Comparison of ENCODE assay signal across 8 cellular contexts in genomic region chr16:87384162-87384999, GRCh38. TPM values are rescaled to one million over a fixed set of nuclear protein-coding genes. Genes with fewer than 3 reads are reported as not detected.
DNase-seq lines count a peak whose midpoint lies in the region; ATAC-seq and TF ChIP-seq lines count a peak whose summit lies in the region.

No MANE protein-coding gene starts in this region.

- H3K9me3 ChIP-seq in HCT116 (ENCODE audit: control insufficient read depth in 1 of 2, insufficient read depth in 1 of 2, low read depth in 1 of 2, low read length in 2 of 2) (no peaks in the 10 kb centered on the region), body of pancreas (no peaks in the 10 kb centered on the region)

- peaks cover 40% of the 10 kb centered on the region for H3K79me2 ChIP-seq in HCT116 (ENCODE audit: insufficient read depth, low read length)

- H3K27ac Mint-ChIP-seq in stimulated activated naive B cell treated with anti-CD40 and anti-IgM and Interleukin-4, amounts not matched to agents 10 μg/mL and 1 μg/mL and 100 μg/mL, for 72 hours: peak overlapping the region; percentile 100

- ATAC-seq in HCT116: peak; percentile 33
- peak; percentile 2 for ATAC-seq in body of pancreas
- peak; percentile 1 to 4 for ATAC-seq in stimulated activated naive B cell treated with anti-CD40 and anti-IgM and Interleukin-4, amounts not matched to agents 10 μg/mL and 1 μg/mL and 100 μg/mL, for 72 hours (replicated peaks)

- 14 to 59% methylated on average over 10 to 67 of the region's 69 CpGs for WGBS in body of pancreas, 2 donors

- H4K20me1 ChIP-seq in HCT116 (ENCODE audit: insufficient read depth): peaks cover 14% of the 10 kb centered on the region; the same call in 1 of the 2 replicates

- H3K27ac ChIP-seq in HCT116 (ENCODE audit: low read depth, low read length): peak overlapping the region; percentile 75
- peak overlapping the region; percentile 53 to 89 (median 84) for H3K27ac ChIP-seq in body of pancreas

- CTCF ChIA-PET in HCT116 (lab: Charles Lee): interaction anchor here (1.4 to 1.7 kb wide), 2 partner anchors 10 to 252 kb away, joined by 9 to 24 read pairs; no protein-coding TSS in a partner anchor

- intact Hi-C loops in HCT116 (cut with micrococcal nuclease): loop anchor here (5.0 kb wide), 1 partner anchor 67 kb away; the partner anchor contains the start of gene C16orf95
- intact Hi-C loops in body of pancreas (cut with DNase I): no loop called here

- peak overlapping the region; percentile 87 for H3K4me2 ChIP-seq in HCT116 (ENCODE audit: low read length)

- BruUV-seq in HCT116 (replicated peaks; lab: Mats Ljungman, UMichigan): no TSS peak

- H3K4me3 ChIP-seq in HCT116 (replicated peaks in 1 of 2; ENCODE audit: low read depth in 1 of 2, low read length in 2 of 2) (peak overlapping the region; percentile 63 to 88), body of pancreas (peak overlapping the region; percentile 15 to 19), kidney epithelial cell (ENCODE audit: low read depth, low read length) (peak overlapping the region; percentile 77)

- no peak for TF ChIP-seq RAD21 in HCT116 (IDR thresholded peaks at IDR 0.05; ENCODE audit: low read depth)

- H3K4me1 ChIP-seq in HCT116 (ENCODE audit: control insufficient read depth in 1 of 2, insufficient read depth in 2 of 2, low read length in 2 of 2) (peaks cover 39 to 50% of the 10 kb centered on the region in 2 experiments), body of pancreas (peaks cover 68% of the 10 kb centered on the region)

- H3K36me3 Mint-ChIP-seq in stimulated activated naive B cell treated with anti-CD40 and anti-IgM and Interleukin-4, amounts not matched to agents 10 μg/mL and 1 μg/mL and 100 μg/mL, for 72 hours: peaks cover 4 to 15% of the 10 kb centered on the region in 2 donors

- peaks cover 39 to 81% of the 10 kb centered on the region in 2 donors for H3K4me1 Mint-ChIP-seq in stimulated activated naive B cell treated with anti-CD40 and anti-IgM and Interleukin-4, amounts not matched to agents 10 μg/mL and 1 μg/mL and 100 μg/mL, for 72 hours

- H3K27me3 Mint-ChIP-seq in stimulated activated naive B cell treated with anti-CD40 and anti-IgM and Interleukin-4, amounts not matched to agents 10 μg/mL and 1 μg/mL and 100 μg/mL, for 72 hours: peaks cover 4 to 6% of the 10 kb centered on the region in 2 donors

- H3K9ac ChIP-seq in HCT116 (ENCODE audit: low read length): peak overlapping the region; percentile 86

- H3K27me3 ChIP-seq in HCT116 (ENCODE audit: insufficient read depth, low read length) (no peaks in the 10 kb centered on the region), body of pancreas (no peaks in the 10 kb centered on the region), kidney epithelial cell (ENCODE audit: control insufficient read depth, insufficient read depth, low read length) (no peaks in the 10 kb centered on the region)

- H3K9me3 Mint-ChIP-seq in stimulated activated naive B cell treated with anti-CD40 and anti-IgM and Interleukin-4, amounts not matched to agents 10 μg/mL and 1 μg/mL and 100 μg/mL, for 72 hours: peaks cover 0 to 2% of the 10 kb centered on the region in 2 donors

- TF ChIP-seq POLR2A in HCT116 (IDR thresholded peaks at IDR 0.05; ENCODE audit: borderline replicate concordance, extremely low read depth, insufficient read depth, insufficient read length) (no peak), body of pancreas (IDR thresholded peaks at IDR 0.05) (peak in 2 of 3 donors; percentile 35 to 46)

- DNase-seq in NCI-H748 (lab: John Stamatoyannopoulos, UW; ENCODE audit: unreplicated experiment) (peak; percentile 85), NCI-H748 treated with DMSO at 0.1 percent for 48 hours (lab: John Stamatoyannopoulos, UW) (no peak), HCT116 (ENCODE audit: low read depth, low spot score) (no peak), MV-4-11 (lab: John Stamatoyannopoulos, UW) (peak; percentile 48), body of pancreas (peak in 3 of 4 donors; percentile 53 to 64 (median 57)), kidney epithelial cell (ENCODE audit: low read depth) (no peak), NCI-H1436 (lab: John Stamatoyannopoulos, UW) (no peak)
- DNase-seq in stimulated activated naive B cell treated with anti-CD40 and anti-IgM and Interleukin-4, amounts not matched to agents 10 μg/mL and 1 μg/mL and 100 μg/mL, for 72 hours: no peak

- peak overlapping the region; percentile 92 to 96 for H3K4me3 Mint-ChIP-seq in stimulated activated naive B cell treated with anti-CD40 and anti-IgM and Interleukin-4, amounts not matched to agents 10 μg/mL and 1 μg/mL and 100 μg/mL, for 72 hours

- H3K36me3 ChIP-seq in HCT116 (ENCODE audit: control insufficient read depth in 1 of 2, insufficient read depth in 2 of 2, low read length in 2 of 2): 0 out of 4 replicates have a peak, but pooled peaks cover 0 to 7% of the 10 kb centered on the region in 2 experiments
- H3K36me3 ChIP-seq in body of pancreas (replicated peaks in 1 of 2; ENCODE audit: insufficient read depth in 1 of 2, low read depth in 2 of 2): no peaks in the 10 kb centered on the region
- no peaks in the 10 kb centered on the region for H3K36me3 ChIP-seq in kidney epithelial cell (ENCODE audit: control insufficient read depth, insufficient read depth, low read length)

- RAD21 ChIA-PET in HCT116 (lab: Charles Lee; ENCODE audit: low non-redundant PET in 1 of 2, low total read pairs in 2 of 2, uncharacterized antibody in 2 of 2, unreplicated experiment in 2 of 2): interaction anchor here in 1 of 2 experiments (0.6 to 1.5 kb wide), 3 partner anchors 9 to 252 kb away, joined by 3 to 4 read pairs (median 3); no protein-coding TSS in a partner anchor

- TF ChIP-seq CTCF in HCT116 (IDR thresholded peaks at IDR 0.05 in 2 of 3, conservative IDR thresholded peaks at IDR 0.05 in 1 of 3; ENCODE audit: borderline replicate concordance in 1 of 3, insufficient read depth in 1 of 3, low read depth in 2 of 3, low read length in 2 of 3) (no peak), body of pancreas (IDR thresholded peaks at IDR 0.05) (no peak), kidney epithelial cell (IDR thresholded peaks at IDR 0.05; ENCODE audit: insufficient read depth, low read length, poor library complexity, severe bottlenecking) (no peak)

- peak overlapping the region; percentile 74 for H2AFZ ChIP-seq in HCT116 (ENCODE audit: low read depth, low read length, poor library complexity, severe bottlenecking)

- H3K9me2 ChIP-seq in HCT116 (ENCODE audit: insufficient read depth): no peaks in the 10 kb centered on the region

- POLR2A ChIA-PET in HCT116 (lab: Charles Lee): interaction anchor here (0.9 to 2.6 kb wide), 8 partner anchors 8 to 252 kb away, joined by 3 to 17 read pairs (median 6); partner anchors contain the start of genes C16orf95 and MAP1LC3B

TF ChIP-seq in HCT116, 20 proteins besides CTCF, POLR2A, EP300 and RAD21:
- no peak for TF ChIP-seq POLR2AphosphoS5 (IDR thresholded peaks at IDR 0.05; ENCODE audit: low read depth, low read length)
- peak; percentile 92 for TF ChIP-seq ZFX (IDR thresholded peaks at IDR 0.05)
TF ChIP-seq in HCT116: peak in this region for 1.

RNA-seq across cellular contexts. Expression of gene FBXO31, which starts 0.8 kb away (rescaled TPM):
- total RNA-seq in HCT116 (2021; ENCODE audit: unreplicated experiment): 52.1 TPM
- polyA plus RNA-seq in HCT116 (2012): 27.9 and 33.9 TPM in 2 replicates
- total RNA-seq in body of pancreas: 10 to 100 TPM; 35.5 to 46.8 TPM
- 25.1 and 28.9 TPM in 2 replicates for total RNA-seq in kidney epithelial cell

RNA-seq across cellular contexts. Expression of gene MAP1LC3B, which starts 7.8 kb away (rescaled TPM):
- total RNA-seq in HCT116 (2021; ENCODE audit: unreplicated experiment): 93.8 TPM
- 104 and 108 TPM in 2 replicates for polyA plus RNA-seq in HCT116 (2012)
- 10 to 100 TPM; 18.5 to 22.8 TPM for total RNA-seq in body of pancreas
- 135 and 136 TPM in 2 replicates for total RNA-seq in kidney epithelial cell

Comparison
In these comparisons a context has a peak if more than half of its experiments do, and no peak if none do; other contexts are left out.
1. DNase-seq: peak in NCI-H748 (single experiment), MV-4-11 (single experiment) and body of pancreas (3 of 4); none in NCI-H748 treated with DMSO at 0.1 percent for 48 hours (single experiment), HCT116 (single experiment), kidney epithelial cell (single experiment), stimulated activated naive B cell treated with anti-CD40 and anti-IgM and Interleukin-4, amounts not matched to agents 10 μg/mL and 1 μg/mL and 100 μg/mL, for 72 hours (single experiment) and NCI-H1436 (single experiment).
2. H3K4me3 ChIP-seq: peak in every context shown above with its lines; median percentile 77 in kidney epithelial cell; 76 in HCT116; 17 in body of pancreas.
3. Peak in every context shown above with its lines, with median percentiles within 50 percentile points of each other: ATAC-seq.